ENCODE assay signal across 8 cellular contexts in genomic region chr13:36997716-36998427, GRCh38. TPM values are rescaled to one million over a fixed set of nuclear protein-coding genes. Genes with fewer than 3 reads are reported as not detected.
DNase-seq lines count a peak whose midpoint lies in the region; ATAC-seq and TF ChIP-seq lines count a peak whose summit lies in the region.

No MANE protein-coding gene starts in this region.

- H3K36me3 ChIP-seq in right atrium auricular region (peaks cover 24% of the 10 kb centered on the region), body of pancreas (replicated peaks in 1 of 2; ENCODE audit: insufficient read depth in 1 of 2, low read depth in 2 of 2) (peaks cover 0 to 5% of the 10 kb centered on the region in 2 donors), lung (ENCODE audit: control insufficient read depth in 2 of 2, insufficient read depth in 2 of 2, low read length in 2 of 2) (peaks cover 8 to 14% of the 10 kb centered on the region in 2 donors), uterus (no peaks in the 10 kb centered on the region)

- WGBS in body of pancreas, 2 donors, result 16 to 19% methylated on average over 6 of the region's 6 CpGs
- 61 to 63% methylated on average over 6 of the region's 6 CpGs for WGBS in lung, 2 donors

- H3K27me3 ChIP-seq in right atrium auricular region, result no peaks in the 10 kb centered on the region
- H3K27me3 ChIP-seq in body of pancreas, result no peaks in the 10 kb centered on the region
- H3K27me3 ChIP-seq in lung (ENCODE audit: control insufficient read depth, insufficient read depth), result no peaks in the 10 kb centered on the region
- H3K27me3 ChIP-seq in uterus, result no peaks in the 10 kb centered on the region

- H3K4me1 ChIP-seq in right atrium auricular region (peaks cover 0 to 21% of the 10 kb centered on the region in 2 donors), body of pancreas (peaks cover 30% of the 10 kb centered on the region), lung (ENCODE audit: control insufficient read depth in 2 of 2, insufficient read depth in 2 of 2, low read length in 2 of 2) (no peaks in the 10 kb centered on the region), uterus (peaks cover 6 to 8% of the 10 kb centered on the region in 2 donors)

- TF ChIP-seq CTCF in right atrium auricular region (IDR thresholded peaks at IDR 0.05), result no peak
- TF ChIP-seq CTCF in body of pancreas (IDR thresholded peaks at IDR 0.05), result no peak
- TF ChIP-seq CTCF in lung (IDR thresholded peaks at IDR 0.05; ENCODE audit: control extremely low read depth, extremely low read depth), result no peak
- TF ChIP-seq CTCF in uterus (IDR thresholded peaks at IDR 0.05), result no peak

- DNase-seq in right atrium auricular region (ENCODE audit: low spot score) (no peak), Right ventricle myocardium inferior (ENCODE audit: missing footprints) (no peak), body of pancreas (no peak), lung (ENCODE audit: low spot score) (no peak), uterus (no peak), T1000 (lab: John Stamatoyannopoulos, UW) (no peak)

- peak overlapping the region in 1 of 2 donors; percentile 93 for H3K27ac ChIP-seq in right atrium auricular region
- H3K27ac ChIP-seq in body of pancreas, result peak overlapping the region in 3 of 4 donors; percentile 82 to 98 (median 98)
- H3K27ac ChIP-seq in lung (ENCODE audit: low read depth in 1 of 2, low read length in 1 of 2), result peak overlapping the region in 1 of 2 donors; percentile 94
- H3K27ac ChIP-seq in uterus, result peak overlapping the region; percentile 74 to 99

- intact Hi-C loops in Right ventricle myocardium inferior (cut with DNase I), result loop anchor here (10.0 kb wide), 1 partner anchor 573 kb away; no protein-coding TSS in a partner anchor
- intact Hi-C loops in body of pancreas (cut with DNase I), result no loop called here
- intact Hi-C loops in uterus (cut with DNase I; ENCODE audit: low total_unique reads), result no loop called here

- H3K4me3 ChIP-seq in right atrium auricular region, result peak overlapping the region; percentile 86 to 98
- peak overlapping the region; percentile 74 to 78 for H3K4me3 ChIP-seq in body of pancreas
- H3K4me3 ChIP-seq in lung, result peak overlapping the region; percentile 75
- H3K4me3 ChIP-seq in uterus, result peak overlapping the region; percentile 62 to 79

- TF ChIP-seq POLR2A in body of pancreas (IDR thresholded peaks at IDR 0.05) (no peak), uterus (IDR thresholded peaks at IDR 0.05) (no peak)

- ATAC-seq in Right ventricle myocardium inferior (no peak), body of pancreas (no peak), lung (ENCODE audit: insufficient read depth, low FRiP score) (no peak), HG02623 (IDR thresholded peaks at IDR 0.05; ENCODE audit: unreplicated experiment) (no peak), GM19397 (IDR thresholded peaks at IDR 0.05; ENCODE audit: unreplicated experiment) (no peak)

- no peaks in the 10 kb centered on the region for H3K9me3 ChIP-seq in right atrium auricular region
- H3K9me3 ChIP-seq in body of pancreas, result no peaks in the 10 kb centered on the region
- H3K9me3 ChIP-seq in lung (ENCODE audit: control insufficient read depth in 2 of 2, insufficient read depth in 1 of 2, low read length in 1 of 2), result no peaks in the 10 kb centered on the region
- H3K9me3 ChIP-seq in uterus, result no peaks in the 10 kb centered on the region

RNA-seq across cellular contexts. Expression of gene ALG5, which starts 1.3 kb away (rescaled TPM):
- total RNA-seq in right atrium auricular region, result 10 to 100 TPM; 15.4 to 17.0 TPM
- total RNA-seq in Right ventricle myocardium inferior, result 10.3 TPM
- total RNA-seq in body of pancreas, result 10 to 100 TPM; 35.3 to 46.7 TPM
- total RNA-seq in lung, result 10 to 100 TPM; 26.6 to 34.8 TPM
- polyA plus RNA-seq in lung, result 10 to 100 TPM; 54.1 to 54.2 TPM
- total RNA-seq in uterus, result 10 to 100 TPM; 26.2 to 36.6 (median 29.8) TPM

RNA-seq across cellular contexts. Expression of gene EXOSC8, which starts 2.7 kb away (rescaled TPM):
- total RNA-seq in right atrium auricular region (10 to 100 TPM; 11.3 to 14.3 TPM), Right ventricle myocardium inferior (22.9 TPM), body of pancreas (10 to 100 TPM; 20.5 to 48.1 TPM), lung (10 to 100 TPM; 28.3 to 39.4 TPM), uterus (10 to 100 TPM; 17.1 to 61.2 (median 49.7) TPM)
- 10 to 100 TPM; 24.1 to 65.9 TPM for polyA plus RNA-seq in lung
